In the genomic region with DNA sequence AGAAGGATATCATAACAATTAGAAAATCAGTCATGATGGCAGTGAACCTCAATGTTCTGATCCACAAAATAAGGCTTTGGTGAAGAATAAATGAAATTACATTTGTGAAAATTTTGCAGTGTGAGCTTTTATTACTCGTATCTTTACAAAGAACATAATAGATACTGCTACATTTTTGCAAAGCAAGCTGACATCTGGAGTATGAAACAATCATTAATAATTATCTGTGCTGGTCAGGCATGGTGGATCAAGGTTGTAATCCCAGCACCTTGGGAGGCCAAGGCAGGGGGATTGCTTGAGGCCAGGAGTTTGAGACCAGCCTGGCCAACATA, we compare ENCODE assay signal across 21 cellular contexts. TPM values are rescaled to one million over a fixed set of nuclear protein-coding genes. Genes with fewer than 3 reads are reported as not detected.
"Had no signal": no experiment of that assay in that cellular context is flagged by ENCODE, and none has a peak within 500 bp of the region (broad histone marks: within the 10 kb centered on the region; RNA-seq: fewer than 3 reads in every experiment).

No MANE protein-coding gene starts in this region.

- H3K36me3 ChIP-seq: left lung, right atrium auricular region, tibial nerve had no signal

- H3K9me3 ChIP-seq: left lung had no signal

- DNase-seq: activated CD4-positive, alpha-beta T cell treated with anti-CD3 and anti-CD28 coated beads, Interleukin-2, amount 50 U/mL, for 1 hour; activated naive CD4-positive, alpha-beta T cell; aorta; dorsolateral prefrontal cortex; endodermal cell; kidney; left lung; naive thymus-derived CD8-positive, alpha-beta T cell; small intestine; stimulated activated CD4-positive, alpha-beta T cell treated with anti-CD3 and anti-CD28 coated beads, Interleukin-4, amount 100 ng/mL, for 4 hours; stimulated activated CD8-positive, alpha-beta memory T cell treated with anti-CD3 and anti-CD28 coated beads, Interleukin-4, amount 100 ng/mL, for 48 hours; stimulated activated naive CD4-positive, alpha-beta T cell treated with Interleukin-2 at 50 U/mL for 16 hours; substantia nigra; T-cell; T-helper 9 cell had no signal

- H3K27me3 ChIP-seq: dorsolateral prefrontal cortex, hepatocyte, left lung, right atrium auricular region, tibial nerve had no signal

- H3K4me2 ChIP-seq: hepatocyte had no signal

- H3K79me2 ChIP-seq: hepatocyte had no signal

- H2AFZ ChIP-seq: hepatocyte had no signal

- H3K27ac ChIP-seq: dorsolateral prefrontal cortex, hepatocyte, left lung, right atrium auricular region, tibial nerve had no signal

- ATAC-seq: naive thymus-derived CD8-positive, alpha-beta T cell; T-cell had no signal

- H3K4me3 ChIP-seq: dorsolateral prefrontal cortex, hepatocyte, left lung, right atrium auricular region, tibial nerve had no signal

RNA-seq across cellular contexts. Expression of a gene that starts 44.1 kb away (rescaled TPM):
- total RNA-seq: activated T-helper 1 cell treated with anti-CD3 and anti-CD28 coated beads, Interleukin-12 subunit alpha, Interleukin-12 subunit beta, Interleukin-2, Interleukin-4 antibody, amounts not matched to agents 30 ng/mL and 10 ng/mL and 1 ng/mL, durations not matched to agents 14 hours and 24 hours and 36 hours; aorta; dorsolateral prefrontal cortex; endodermal cell; glomerular endothelial cell; kidney; naive thymus-derived CD8-positive, alpha-beta T cell; right atrium auricular region; tibial nerve had no signal
- polyA plus RNA-seq: esophagus; naive thymus-derived CD8-positive, alpha-beta T cell had no signal
